In the genomic region with DNA sequence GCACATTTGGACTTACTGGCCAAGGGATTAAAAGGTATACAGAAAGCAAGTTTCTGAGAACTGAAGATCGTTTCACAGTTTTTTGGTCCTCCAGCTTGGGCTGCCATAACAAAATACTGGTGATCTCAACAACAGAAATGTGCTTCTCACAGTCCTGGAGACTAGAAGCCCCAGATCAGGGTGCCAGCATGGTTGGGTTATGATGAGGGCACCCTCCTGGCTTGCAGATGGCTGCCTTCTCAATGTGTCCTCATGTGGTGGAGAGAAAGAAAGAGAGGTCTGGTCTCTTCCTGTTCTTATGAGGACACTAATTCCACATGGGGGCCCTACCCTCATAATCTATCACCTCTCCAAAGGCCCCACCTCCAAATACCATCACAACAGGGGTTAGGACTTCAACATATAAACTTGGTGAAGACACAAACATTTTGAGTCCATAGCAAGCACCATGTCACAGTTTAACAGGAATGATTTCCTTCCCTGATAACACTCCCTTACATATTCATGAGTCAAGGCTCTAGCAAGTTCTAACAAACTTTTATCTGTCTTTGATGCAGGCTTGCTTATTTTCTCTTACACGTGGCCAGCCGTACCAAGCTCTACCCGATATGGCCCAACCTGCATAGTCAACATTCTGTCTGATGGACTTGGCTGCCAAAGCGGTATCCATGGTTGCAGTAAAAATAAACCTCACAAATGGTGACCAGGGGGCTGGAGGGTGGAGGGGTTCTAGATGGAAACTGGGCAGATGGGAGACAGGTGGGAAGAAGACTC, we compare ENCODE assay signal across 11 cellular contexts. TPM values are rescaled to one million over a fixed set of nuclear protein-coding genes. Genes with fewer than 3 reads are reported as not detected.
DNase-seq lines count a peak whose midpoint lies in the region; ATAC-seq, FAIRE-seq and TF ChIP-seq lines count a peak whose summit lies in the region.
"Had no signal": no experiment of that assay in that cellular context is flagged by ENCODE, and none has a peak within 500 bp of the region (broad histone marks: within the 10 kb centered on the region; RNA-seq: fewer than 3 reads in every experiment).

No MANE protein-coding gene starts in this region.

- TF ChIP-seq EP300 in HepG2 (IDR thresholded peaks at IDR 0.05; ENCODE audit: low read depth in 2 of 2, low read length in 2 of 2): no peak
- no peak for TF ChIP-seq EP300 in HepG2 (CRISPR knock-in tag; IDR thresholded peaks at IDR 0.05; ENCODE audit: borderline replicate concordance)

- H4K20me1 ChIP-seq in SU-DHL-6 (ENCODE audit: low read depth, low read length) (no peaks in the 10 kb centered on the region), HepG2 (ENCODE audit: insufficient read depth, low read length) (no peaks in the 10 kb centered on the region)

- CTCF ChIA-PET in activated CD4-positive, alpha-beta T cell treated with anti-CD3 and anti-CD28 coated beads for 36 hours (lab: Charles Lee): interaction anchor here (0.7 to 1.5 kb wide), 10 partner anchors 14 to 86 kb away, joined by 3 to 7 read pairs (median 4); a partner anchor contains a TSS
- CTCF ChIA-PET in HepG2 (lab: Yijun Ruan, JAX; ENCODE audit: low intra/inter-chr PET ratio, low total read pairs): interaction anchor here (1.0 to 1.5 kb wide), 3 partner anchors 52 to 83 kb away, joined by 3 to 9 read pairs (median 4); a partner anchor contains a TSS

- no peaks in the 10 kb centered on the region for H3K79me2 ChIP-seq in SU-DHL-6 (ENCODE audit: insufficient read depth, low read length)
- H3K79me2 ChIP-seq in HepG2 (ENCODE audit: insufficient read depth, low read length): no peaks in the 10 kb centered on the region

- no peaks in the 10 kb centered on the region for H3K27me3 Mint-ChIP-seq in activated CD4-positive, alpha-beta T cell treated with anti-CD3 and anti-CD28 coated beads for 36 hours
- H3K27me3 Mint-ChIP-seq: activated T-helper 17 cell treated with anti-CD3 and anti-CD28 coated beads, Interleukin-2, amount 50 U/mL, for 72 hours had no signal

- H3K4me3 Mint-ChIP-seq in activated CD4-positive, alpha-beta T cell treated with anti-CD3 and anti-CD28 coated beads for 36 hours: no peak overlapping the region
- H3K4me3 Mint-ChIP-seq: activated T-helper 17 cell treated with anti-CD3 and anti-CD28 coated beads, Interleukin-2, amount 50 U/mL, for 72 hours had no signal

- H3K27me3 ChIP-seq in SU-DHL-6 (ENCODE audit: low read length): no peaks in the 10 kb centered on the region
- H3K27me3 ChIP-seq in HepG2 (ENCODE audit: control insufficient read depth in 1 of 2, insufficient read depth in 2 of 2, low read length in 2 of 2): 0 out of 5 replicates have a peak, but pooled peaks cover 0 to 11% of the 10 kb centered on the region in 2 experiments
- no peaks in the 10 kb centered on the region for H3K27me3 ChIP-seq in skeletal muscle tissue (ENCODE audit: control insufficient read depth in 3 of 3, insufficient read depth in 3 of 3, low read length in 3 of 3)

- POLR2A ChIA-PET in activated CD4-positive, alpha-beta T cell treated with anti-CD3 and anti-CD28 coated beads for 36 hours (lab: Charles Lee): interaction anchor here (0.7 kb wide), 1 partner anchor 85 kb away, joined by 3 read pairs; no protein-coding TSS in a partner anchor
- POLR2A ChIA-PET in HepG2 (lab: Yijun Ruan, JAX): interaction anchor here (1.2 kb wide), 1 partner anchor 83 kb away, joined by 3 read pairs; a partner anchor contains a TSS

- in situ Hi-C loops in HepG2 (cut with HindIII; ENCODE audit: extremely low pct_ligation_motif_present, low pct_unique_long_range_greater_than_20kb): no loop called here

- no peak for DNase-seq in activated CD4-positive, alpha-beta T cell treated with anti-CD3 and anti-CD28 coated beads for 36 hours
- DNase-seq in activated CD4-positive, alpha-beta T cell treated with anti-CD3 and anti-CD28 coated beads, Interleukin-2, amount 50 U/mL, for 1 hour: no peak
- DNase-seq in HepG2 (ENCODE audit: low spot score) (no peak), foreskin fibroblast (no peak), activated gamma-delta T cell treated with Interleukin-2 at 50 U/mL for 16 hours (no peak)

- TF ChIP-seq POLR2A in HepG2 (IDR thresholded peaks at IDR 0.05; ENCODE audit: insufficient read depth in 1 of 2, low read depth in 2 of 2, low read length in 2 of 2): no peak

- H3K27ac ChIP-seq in SU-DHL-6 (ENCODE audit: low read depth, low read length) (no peak overlapping the region), HepG2 (ENCODE audit: extremely low read length, insufficient read depth, low read length) (no peak overlapping the region), skeletal muscle tissue (ENCODE audit: low read depth, low read length) (peak overlapping the region; percentile 10)

- H3K9me2 ChIP-seq in SU-DHL-6 (replicated peaks; ENCODE audit: insufficient read depth, low read length): no peaks in the 10 kb centered on the region

- H2AFZ ChIP-seq in SU-DHL-6 (ENCODE audit: low read depth, low read length, severe bottlenecking) (peak overlapping the region; percentile 77), HepG2 (ENCODE audit: low read length) (peak overlapping the region; percentile 78)

- H3K27ac Mint-ChIP-seq in activated CD4-positive, alpha-beta T cell treated with anti-CD3 and anti-CD28 coated beads for 36 hours: no peak overlapping the region
- H3K27ac Mint-ChIP-seq: activated T-helper 17 cell treated with anti-CD3 and anti-CD28 coated beads, Interleukin-2, amount 50 U/mL, for 72 hours had no signal

- peaks cover 8% of the 10 kb centered on the region for H3K4me1 Mint-ChIP-seq in activated CD4-positive, alpha-beta T cell treated with anti-CD3 and anti-CD28 coated beads for 36 hours
- H3K4me1 Mint-ChIP-seq: activated T-helper 17 cell treated with anti-CD3 and anti-CD28 coated beads, Interleukin-2, amount 50 U/mL, for 72 hours had no signal

- intact Hi-C loops in activated CD4-positive, alpha-beta T cell treated with anti-CD3 and anti-CD28 coated beads for 36 hours (cut with DNase I, micrococcal nuclease): loop anchor here (1.0 to 10.0 kb wide), 7 partner anchors 30 to 170 kb away; a partner anchor contains a TSS
- intact Hi-C loops in HepG2 (cut with micrococcal nuclease; ENCODE audit: unreplicated experiment): loop anchor here (5.0 to 10.0 kb wide), 3 partner anchors 70 to 208 kb away; a partner anchor contains a TSS

- TF ChIP-seq CTCF in SU-DHL-6 (IDR thresholded peaks at IDR 0.05; ENCODE audit: insufficient read depth, low read length, poor library complexity, severe bottlenecking): no peak
- no peak for TF ChIP-seq CTCF in HepG2 (CRISPR knock-in tag; IDR thresholded peaks at IDR 0.05)
- TF ChIP-seq CTCF in foreskin fibroblast (IDR thresholded peaks at IDR 0.05; ENCODE audit: low read depth, low read length): no peak

- BruUV-seq in HepG2 (replicated peaks; lab: Mats Ljungman, UMichigan): no TSS peak

- H3K36me3 Mint-ChIP-seq in activated CD4-positive, alpha-beta T cell treated with anti-CD3 and anti-CD28 coated beads for 36 hours (ENCODE audit: low read depth): no peaks in the 10 kb centered on the region
- H3K36me3 Mint-ChIP-seq: naive B cell had no signal

- no peaks in the 10 kb centered on the region for H3F3A ChIP-seq in SU-DHL-6 (ENCODE audit: insufficient read depth)

- ATAC-seq in activated CD4-positive, alpha-beta T cell treated with anti-CD3 and anti-CD28 coated beads for 36 hours: peak; percentile 13
- ATAC-seq in HepG2: peak; percentile 33
- ATAC-seq in GM21367 (IDR thresholded peaks at IDR 0.05; ENCODE audit: unreplicated experiment): no peak

- H3K9me3 ChIP-seq in SU-DHL-6 (ENCODE audit: insufficient read depth, low read length): no peaks in the 10 kb centered on the region
- H3K9me3 ChIP-seq in HepG2 (ENCODE audit: low read length): no peaks in the 10 kb centered on the region
- no peaks in the 10 kb centered on the region for H3K9me3 ChIP-seq in skeletal muscle tissue (ENCODE audit: control insufficient read depth in 3 of 3, low read length in 3 of 3)

- 4% methylated on average over 5 of the region's 5 CpGs for WGBS in HepG2 (ENCODE audit: low lambda C conversion rate)

- H3K9ac ChIP-seq in SU-DHL-6 (ENCODE audit: low read length): no peak overlapping the region
- H3K9ac ChIP-seq in HepG2 (ENCODE audit: insufficient read depth, low read depth, low read length): no peak overlapping the region
- peak overlapping the region in 1 of 3 donors; percentile 50 for H3K9ac ChIP-seq in skeletal muscle tissue (ENCODE audit: low read depth in 1 of 3, low read length in 3 of 3)

- H3K36me3 ChIP-seq in SU-DHL-6 (ENCODE audit: low read length): no peaks in the 10 kb centered on the region
- no peaks in the 10 kb centered on the region for H3K36me3 ChIP-seq in HepG2 (replicated peaks in 1 of 2; ENCODE audit: control insufficient read depth in 1 of 2, insufficient read depth in 2 of 2, low read length in 2 of 2)
- no peaks in the 10 kb centered on the region for H3K36me3 ChIP-seq in skeletal muscle tissue (ENCODE audit: control insufficient read depth in 3 of 3, insufficient read depth in 3 of 3, low read length in 3 of 3)

- H3K4me3 ChIP-seq in SU-DHL-6 (ENCODE audit: insufficient read depth, low read length, poor library complexity, severe bottlenecking): no peak overlapping the region
- H3K4me3 ChIP-seq in HepG2 (replicated peaks in 1 of 3; ENCODE audit: insufficient read depth in 1 of 3, low read depth in 2 of 3, low read length in 3 of 3): peak overlapping the region in 1 of 3 experiments; percentile 14; a peak in 1 of 6 replicates
- H3K4me3 ChIP-seq in skeletal muscle tissue (ENCODE audit: low read length in 3 of 3): peak overlapping the region in 1 of 3 donors; percentile 24
- H3K4me3 ChIP-seq in foreskin fibroblast (ENCODE audit: low read depth in 1 of 2, low read length in 2 of 2): no peak overlapping the region

- H3K4me2 ChIP-seq in SU-DHL-6 (ENCODE audit: low read depth, low read length, poor library complexity, severe bottlenecking) (no peak overlapping the region), HepG2 (ENCODE audit: low read depth, low read length) (peak overlapping the region; percentile 70)

- no peak for TF ChIP-seq RAD21 in HepG2 (CRISPR knock-in tag; IDR thresholded peaks at IDR 0.05)

- FAIRE-seq in HepG2 (lab: Jason Lieb, UNC): no peak
- FAIRE-seq: A204.1 had no signal

- peaks cover 15% of the 10 kb centered on the region for H3K4me1 ChIP-seq in HepG2 (ENCODE audit: insufficient read depth, low read length)
- peaks cover 11 to 19% (median 18%) of the 10 kb centered on the region in 3 donors for H3K4me1 ChIP-seq in skeletal muscle tissue (ENCODE audit: control insufficient read depth in 3 of 3, insufficient read depth in 3 of 3, low read length in 3 of 3)

- H3K9me3 Mint-ChIP-seq in activated CD4-positive, alpha-beta T cell treated with anti-CD3 and anti-CD28 coated beads for 36 hours (ENCODE audit: low read depth): no peaks in the 10 kb centered on the region
- H3K9me3 Mint-ChIP-seq: activated T-helper 17 cell treated with anti-CD3 and anti-CD28 coated beads, Interleukin-2, amount 50 U/mL, for 72 hours; naive B cell had no signal

RNA-seq across cellular contexts. Expression of a gene that starts 20.3 kb away (rescaled TPM):
- not detected for total RNA-seq in activated CD4-positive, alpha-beta T cell treated with anti-CD3 and anti-CD28 coated beads for 36 hours
- total RNA-seq in HepG2 (2016; rRNA removed; fragmentation: Illumina TruSeq; extraction: Trizol) (not detected in 2 replicates), skeletal muscle tissue (0.52 TPM)
- not detected in 2 replicates for total RNA-seq in HepG2 (2016; cell fraction: cytosol; rRNA removed; fragmentation: Illumina TruSeq; extraction: Trizol; ENCODE audit: low read depth)
- total RNA-seq in HepG2 (2016; cell fraction: insoluble cytoplasmic fraction; rRNA removed; fragmentation: Illumina TruSeq; extraction: Trizol): not detected in 2 replicates
- not detected in 2 replicates for total RNA-seq in HepG2 (2016; cell fraction: membrane; rRNA removed; fragmentation: Illumina TruSeq; extraction: Trizol)
- total RNA-seq in HepG2 (2016; cell fraction: nucleus; rRNA removed; fragmentation: Illumina TruSeq; extraction: Trizol): not detected in 2 replicates
- polyA plus RNA-seq in HepG2 (2011; rRNA removed): not detected in 2 replicates
- not detected in 2 replicates for polyA plus RNA-seq in HepG2 (2011; cell fraction: cytosol; rRNA removed)
- polyA plus RNA-seq in HepG2 (2011; cell fraction: nucleus; rRNA removed): not detected in 2 replicates
- not detected in 2 replicates for polyA plus RNA-seq in HepG2 (2012)
- polyA plus RNA-seq in HepG2 (2016; cell fraction: cytosol; fragmentation: Illumina TruSeq; extraction: Trizol; ENCODE audit: low read depth): not detected in 2 replicates
- polyA plus RNA-seq in HepG2 (2016; cell fraction: insoluble cytoplasmic fraction; fragmentation: Illumina TruSeq; extraction: Trizol; ENCODE audit: low read depth): not detected in 2 replicates
- not detected in 2 replicates for polyA plus RNA-seq in HepG2 (2016; cell fraction: membrane; fragmentation: Illumina TruSeq; extraction: Trizol; ENCODE audit: low read depth)
- polyA plus RNA-seq in HepG2 (2016; cell fraction: nucleus; fragmentation: Illumina TruSeq; extraction: Trizol; ENCODE audit: insufficient read depth, low read depth): not detected in 2 replicates
- polyA minus RNA-seq in HepG2 (2011; rRNA and poly(A)+ RNA removed; ENCODE audit: low replicate concordance): not detected in 2 replicates
- polyA minus RNA-seq in HepG2 (2011; cell fraction: cytosol; rRNA and poly(A)+ RNA removed): not detected in 2 replicates
- not detected in 2 replicates for polyA minus RNA-seq in HepG2 (2011; cell fraction: nucleus; rRNA and poly(A)+ RNA removed)
- total RNA-seq: activated T-helper 17 cell treated with anti-CD3 and anti-CD28 coated beads, Interleukin-2, amount 50 U/mL, for 72 hours had no signal

RNA-seq across cellular contexts. Expression of a gene that starts 29.9 kb away (rescaled TPM):
- total RNA-seq in activated CD4-positive, alpha-beta T cell treated with anti-CD3 and anti-CD28 coated beads for 36 hours: 100 to 1,000 TPM; 563 to 632 TPM
- total RNA-seq in HepG2 (2016; rRNA removed; fragmentation: Illumina TruSeq; extraction: Trizol): 168 and 201 TPM in 2 replicates
- total RNA-seq in HepG2 (2016; cell fraction: cytosol; rRNA removed; fragmentation: Illumina TruSeq; extraction: Trizol; ENCODE audit: low read depth): 312 and 330 TPM in 2 replicates
- total RNA-seq in HepG2 (2016; cell fraction: insoluble cytoplasmic fraction; rRNA removed; fragmentation: Illumina TruSeq; extraction: Trizol): 163 and 189 TPM in 2 replicates
- total RNA-seq in HepG2 (2016; cell fraction: membrane; rRNA removed; fragmentation: Illumina TruSeq; extraction: Trizol): 389 and 391 TPM in 2 replicates
- 103 and 109 TPM in 2 replicates for total RNA-seq in HepG2 (2016; cell fraction: nucleus; rRNA removed; fragmentation: Illumina TruSeq; extraction: Trizol)
- 257 and 303 TPM in 2 replicates for polyA plus RNA-seq in HepG2 (2011; rRNA removed)
- polyA plus RNA-seq in HepG2 (2011; cell fraction: cytosol; rRNA removed): 184 and 199 TPM in 2 replicates
- 103 and 125 TPM in 2 replicates for polyA plus RNA-seq in HepG2 (2011; cell fraction: nucleus; rRNA removed)
- 165 and 176 TPM in 2 replicates for polyA plus RNA-seq in HepG2 (2012)
- 614 and 653 TPM in 2 replicates for polyA plus RNA-seq in HepG2 (2016; cell fraction: cytosol; fragmentation: Illumina TruSeq; extraction: Trizol; ENCODE audit: low read depth)
- 342 and 343 TPM in 2 replicates for polyA plus RNA-seq in HepG2 (2016; cell fraction: insoluble cytoplasmic fraction; fragmentation: Illumina TruSeq; extraction: Trizol; ENCODE audit: low read depth)
- 586 and 613 TPM in 2 replicates for polyA plus RNA-seq in HepG2 (2016; cell fraction: membrane; fragmentation: Illumina TruSeq; extraction: Trizol; ENCODE audit: low read depth)
- 218 and 223 TPM in 2 replicates for polyA plus RNA-seq in HepG2 (2016; cell fraction: nucleus; fragmentation: Illumina TruSeq; extraction: Trizol; ENCODE audit: insufficient read depth, low read depth)
- 153 and 196 TPM in 2 replicates for polyA minus RNA-seq in HepG2 (2011; rRNA and poly(A)+ RNA removed; ENCODE audit: low replicate concordance)
- 74.9 and 88.0 TPM in 2 replicates for polyA minus RNA-seq in HepG2 (2011; cell fraction: cytosol; rRNA and poly(A)+ RNA removed)
- 166 and 173 TPM in 2 replicates for polyA minus RNA-seq in HepG2 (2011; cell fraction: nucleus; rRNA and poly(A)+ RNA removed)
- total RNA-seq in skeletal muscle tissue: 172 TPM
